14 cellular contexts compared by ENCODE assay signal in the genomic region with DNA sequence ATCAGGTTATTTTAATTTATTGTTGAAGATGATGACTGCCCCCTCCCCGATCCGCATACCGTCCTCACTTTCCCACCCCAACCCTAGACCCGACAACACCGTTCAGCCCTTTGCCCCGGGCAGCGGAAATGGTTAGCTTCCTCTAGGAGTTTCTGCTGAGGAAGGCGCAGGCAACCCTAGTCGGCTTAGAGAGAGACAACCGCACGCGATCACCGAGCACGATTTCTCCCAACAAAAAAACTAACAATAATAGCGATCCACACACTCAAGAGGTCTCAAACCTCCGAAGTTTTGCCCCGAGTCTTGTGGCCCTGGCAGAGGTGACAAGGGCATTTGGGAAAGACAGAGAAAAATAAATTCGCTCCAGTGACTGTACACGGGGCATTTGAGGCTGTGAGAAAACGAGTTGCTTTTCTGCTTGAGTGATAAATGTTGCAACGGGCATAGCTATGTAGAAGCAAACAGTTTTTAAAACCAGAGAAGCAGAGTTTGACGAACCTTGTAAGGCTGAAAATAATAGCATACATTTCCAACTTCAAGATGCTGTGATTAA. TPM values are rescaled to one million over a fixed set of nuclear protein-coding genes. Genes with fewer than 3 reads are reported as not detected.
DNase-seq lines count a peak whose midpoint lies in the region; ATAC-seq and TF ChIP-seq lines count a peak whose summit lies in the region.
"Had no signal": no experiment of that assay in that cellular context is flagged by ENCODE, and none has a peak within 500 bp of the region (broad histone marks: within the 10 kb centered on the region; RNA-seq: fewer than 3 reads in every experiment).

No MANE protein-coding gene starts in this region.

- H3K4me3 ChIP-seq in thoracic aorta (peak overlapping the region; percentile 68), foreskin fibroblast (ENCODE audit: low read depth in 1 of 2, low read length in 2 of 2) (no peak overlapping the region)
- H3K4me3 ChIP-seq: body of pancreas, K562 had no signal

- no peaks in the 10 kb centered on the region for H3K36me3 Mint-ChIP-seq in activated naive CD4-positive, alpha-beta T cell treated with anti-CD3 and anti-CD28 coated beads, Interleukin-2, amount 10 ng/mL, durations not matched to agents 7 days and 5 days
- H3K36me3 Mint-ChIP-seq in T-helper 17 cell (ENCODE audit: low read depth), result peaks cover 3% of the 10 kb centered on the region

- H3K27ac Mint-ChIP-seq in activated naive CD4-positive, alpha-beta T cell treated with anti-CD3 and anti-CD28 coated beads, Interleukin-2, amount 10 ng/mL, durations not matched to agents 7 days and 5 days, result peak overlapping the region; percentile 60
- no peak overlapping the region for H3K27ac Mint-ChIP-seq in T-helper 17 cell

- DNase-seq in activated naive CD4-positive, alpha-beta T cell treated with anti-CD3 and anti-CD28 coated beads, Interleukin-2, amount 10 ng/mL, durations not matched to agents 7 days and 5 days, result peak; percentile 30
- no peak for DNase-seq in activated naive CD4-positive, alpha-beta T cell treated with anti-CD3 and anti-CD28 coated beads, Interleukin-2, amount 50 U/mL, for 16 hours
- DNase-seq in T-helper 17 cell, result no peak
- DNase-seq in islet precursor cell, result peak; percentile 59
- DNase-seq in thoracic aorta (ENCODE audit: low spot score), result no peak
- no peak for DNase-seq in NCI-H1436 (lab: John Stamatoyannopoulos, UW)
- DNase-seq in SW 1271 (lab: John Stamatoyannopoulos, UW), result no peak
- DNase-seq in foreskin fibroblast, result no peak
- DNase-seq: body of pancreas, erythroblast, GOT3, NCI-H2081 had no signal

- no peaks in the 10 kb centered on the region for H3K36me3 ChIP-seq in thoracic aorta

- ATAC-seq in T-helper 17 cell, result no peak
- ATAC-seq in thoracic aorta (ENCODE audit: insufficient number of reproducible peaks, low FRiP score, low read depth), result no peak
- ATAC-seq: body of pancreas, K562 had no signal

- H3K9me3 Mint-ChIP-seq in activated naive CD4-positive, alpha-beta T cell treated with anti-CD3 and anti-CD28 coated beads, Interleukin-2, amount 10 ng/mL, durations not matched to agents 7 days and 5 days, result no peaks in the 10 kb centered on the region

- H3K4me1 ChIP-seq in thoracic aorta (ENCODE audit: control insufficient read depth in 1 of 2, low read depth in 2 of 2), result peaks cover 17 to 41% of the 10 kb centered on the region in 2 donors

- CTCF ChIA-PET in activated naive CD4-positive, alpha-beta T cell treated with anti-CD3 and anti-CD28 coated beads, Interleukin-2, amount 10 ng/mL, durations not matched to agents 7 days and 5 days (lab: Charles Lee), result interaction anchor here (0.8 to 1.1 kb wide), 2 partner anchors 82 to 451 kb away, joined by 3 read pairs; no protein-coding TSS in a partner anchor

- no peaks in the 10 kb centered on the region for H3K9me3 ChIP-seq in T-helper 17 cell (ENCODE audit: control insufficient read depth, low read length, poor library complexity, severe bottlenecking)
- H3K9me3 ChIP-seq in thoracic aorta, result no peaks in the 10 kb centered on the region
- H3K9me3 ChIP-seq: body of pancreas had no signal

- peaks cover 15% of the 10 kb centered on the region for H3K4me1 Mint-ChIP-seq in activated naive CD4-positive, alpha-beta T cell treated with anti-CD3 and anti-CD28 coated beads, Interleukin-2, amount 10 ng/mL, durations not matched to agents 7 days and 5 days
- H3K4me1 Mint-ChIP-seq in T-helper 17 cell, result peaks cover 6% of the 10 kb centered on the region

- no peak overlapping the region for H3K4me3 Mint-ChIP-seq in activated naive CD4-positive, alpha-beta T cell treated with anti-CD3 and anti-CD28 coated beads, Interleukin-2, amount 10 ng/mL, durations not matched to agents 7 days and 5 days
- peak overlapping the region; percentile 61 for H3K4me3 Mint-ChIP-seq in T-helper 17 cell

- no peak overlapping the region for H3K27ac ChIP-seq in thoracic aorta
- H3K27ac ChIP-seq: body of pancreas had no signal

- H3K27me3 Mint-ChIP-seq in activated naive CD4-positive, alpha-beta T cell treated with anti-CD3 and anti-CD28 coated beads, Interleukin-2, amount 10 ng/mL, durations not matched to agents 7 days and 5 days, result peaks cover 96% of the 10 kb centered on the region
- H3K27me3 Mint-ChIP-seq in T-helper 17 cell, result peaks cover 80% of the 10 kb centered on the region

- no peak for TF ChIP-seq CTCF in thoracic aorta (IDR thresholded peaks at IDR 0.05)
- TF ChIP-seq CTCF in foreskin fibroblast (IDR thresholded peaks at IDR 0.05; ENCODE audit: low read depth, low read length), result no peak

- peaks cover 12% of the 10 kb centered on the region for H3K27me3 ChIP-seq in thoracic aorta (replicated peaks; ENCODE audit: insufficient read depth)

RNA-seq across cellular contexts. Expression of a gene that starts 11.2 kb away (rescaled TPM):
- total RNA-seq in T-helper 17 cell (not detected), thoracic aorta (under 1 TPM in 1 of 2 donors, not detected in 1; 0.14 TPM)
- total RNA-seq: K562, urinary bladder had no signal

Comparison
In these comparisons a context has a peak if more than half of its experiments do, and no peak if none do; other contexts are left out.
1. DNase-seq: peak in activated naive CD4-positive, alpha-beta T cell treated with anti-CD3 and anti-CD28 coated beads, Interleukin-2, amount 10 ng/mL, durations not matched to agents 7 days and 5 days (single experiment) and islet precursor cell (single experiment); none in activated naive CD4-positive, alpha-beta T cell treated with anti-CD3 and anti-CD28 coated beads, Interleukin-2, amount 50 U/mL, for 16 hours (single experiment), T-helper 17 cell (0 of 3), thoracic aorta (single experiment), NCI-H1436 (single experiment), SW 1271 (0 of 2) and foreskin fibroblast (0 of 2).